In the genomic region with DNA sequence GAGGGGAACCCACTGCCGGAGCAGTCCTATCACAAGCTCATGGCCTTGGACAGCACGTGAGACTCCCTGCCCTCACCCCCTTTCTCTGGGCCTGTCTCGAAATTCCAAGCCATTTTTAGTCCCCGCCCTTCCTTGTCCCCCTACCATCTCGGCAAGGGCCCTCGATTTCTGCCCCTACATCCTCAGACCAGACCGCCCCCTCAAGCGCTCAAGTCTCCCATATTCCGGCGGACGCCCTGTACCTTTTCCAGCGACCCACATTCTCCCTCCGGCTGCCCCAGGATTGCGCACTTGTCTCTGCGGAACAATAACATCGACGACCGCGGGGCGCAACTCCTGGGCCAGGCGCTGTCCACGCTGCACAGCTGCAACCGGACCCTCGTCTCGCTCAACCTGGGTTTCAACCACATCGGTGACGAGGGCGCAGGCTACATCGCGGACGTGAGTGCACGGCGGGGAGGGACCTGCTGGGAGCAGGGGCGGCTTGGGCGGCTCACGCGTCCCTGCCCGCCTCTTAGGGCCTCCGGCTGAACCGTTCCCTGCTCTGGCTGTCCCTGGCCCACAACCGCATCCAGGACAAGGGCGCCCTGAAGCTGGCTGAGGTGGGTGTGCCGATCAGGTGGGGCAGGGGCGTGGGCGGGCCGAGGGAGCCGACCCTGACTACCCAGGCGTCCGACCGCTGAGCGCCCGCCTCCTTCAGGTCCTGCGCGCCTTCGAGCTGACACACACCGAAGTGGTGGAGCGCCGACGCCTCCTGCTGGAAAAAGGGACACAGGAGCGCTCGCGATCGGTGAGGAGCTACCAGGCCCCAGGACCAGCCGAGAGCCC, we compare ENCODE assay signal across 8 cellular contexts. TPM values are rescaled to one million over a fixed set of nuclear protein-coding genes. Genes with fewer than 3 reads are reported as not detected.
DNase-seq lines count a peak whose midpoint lies in the region; ATAC-seq and TF ChIP-seq lines count a peak whose summit lies in the region.

No MANE protein-coding gene starts in this region.

- H3K27me3 Mint-ChIP-seq in activated CD4-positive, alpha-beta memory T cell treated with anti-CD3 and anti-CD28 coated beads for 36 hours, result peaks cover 75% of the 10 kb centered on the region

- no peak overlapping the region for H3K4me3 Mint-ChIP-seq in activated CD4-positive, alpha-beta memory T cell treated with anti-CD3 and anti-CD28 coated beads for 36 hours

- H3K9me3 Mint-ChIP-seq in activated CD4-positive, alpha-beta memory T cell treated with anti-CD3 and anti-CD28 coated beads for 36 hours, result no peaks in the 10 kb centered on the region

- ATAC-seq in mucosa of descending colon, result peak; percentile 76
- ATAC-seq in GM18873 (IDR thresholded peaks at IDR 0.05; ENCODE audit: low FRiP score, unreplicated experiment), result no peak

- TF ChIP-seq CTCF in AG09309 (IDR thresholded peaks at IDR 0.05; ENCODE audit: control insufficient read depth, insufficient read depth, low read depth, low read length, missing control alignments) (peak; percentile 86), mucosa of descending colon (IDR thresholded peaks at IDR 0.05) (peak; percentile 45)

- no peaks in the 10 kb centered on the region for H3K36me3 ChIP-seq in H7 (replicated peaks; ENCODE audit: control insufficient read depth, insufficient read depth, low read length)
- no peaks in the 10 kb centered on the region for H3K36me3 ChIP-seq in effector memory CD4-positive, alpha-beta T cell (ENCODE audit: control insufficient read depth, insufficient read depth, low read length)
- H3K36me3 ChIP-seq in mucosa of descending colon (ENCODE audit: low read depth), result no peaks in the 10 kb centered on the region

- no peaks in the 10 kb centered on the region for H3K9me3 ChIP-seq in effector memory CD4-positive, alpha-beta T cell (ENCODE audit: control insufficient read depth, low read length)
- no peaks in the 10 kb centered on the region for H3K9me3 ChIP-seq in mucosa of descending colon

- H3K36me3 Mint-ChIP-seq in activated CD4-positive, alpha-beta memory T cell treated with anti-CD3 and anti-CD28 coated beads for 36 hours, result no peaks in the 10 kb centered on the region

- peaks cover 16% of the 10 kb centered on the region for H3K4me1 Mint-ChIP-seq in activated CD4-positive, alpha-beta memory T cell treated with anti-CD3 and anti-CD28 coated beads for 36 hours (ENCODE audit: low read depth)

- H3K4me3 ChIP-seq in AG09309 (ENCODE audit: control insufficient read depth, low read depth, low read length), result peak overlapping the region; percentile 49
- peak overlapping the region; percentile 58 for H3K4me3 ChIP-seq in H7 (ENCODE audit: insufficient read depth, low read depth, low read length)
- peak overlapping the region; percentile 16 for H3K4me3 ChIP-seq in effector memory CD4-positive, alpha-beta T cell (ENCODE audit: insufficient read depth, low read depth, low read length, poor library complexity, severe bottlenecking)
- H3K4me3 ChIP-seq in mucosa of descending colon, result no peak overlapping the region

- POLR2A ChIA-PET in activated CD4-positive, alpha-beta memory T cell treated with anti-CD3 and anti-CD28 coated beads for 36 hours (lab: Charles Lee), result no interaction called here

- intact Hi-C loops in activated CD4-positive, alpha-beta memory T cell treated with anti-CD3 and anti-CD28 coated beads for 36 hours (cut with micrococcal nuclease), result loop anchor here (5.0 kb wide), 1 partner anchor 200 kb away; the partner anchor contains the start of genes ISG20L2 and METTL25B
- intact Hi-C loops in mucosa of descending colon (cut with DNase I, micrococcal nuclease), result no loop called here

- no peak overlapping the region for H3K27ac ChIP-seq in effector memory CD4-positive, alpha-beta T cell (ENCODE audit: insufficient read depth, low read length, poor library complexity, severe bottlenecking)

- CTCF ChIA-PET in activated CD4-positive, alpha-beta memory T cell treated with anti-CD3 and anti-CD28 coated beads for 36 hours (lab: Charles Lee), result interaction anchor here (0.6 to 10.3 kb wide), 28 partner anchors 10 to 305 kb away, joined by 3 to 132 read pairs (median 4); partner anchors contain the start of genes NTRK1 and PEAR1

- no peak overlapping the region for H3K27ac Mint-ChIP-seq in activated CD4-positive, alpha-beta memory T cell treated with anti-CD3 and anti-CD28 coated beads for 36 hours

- H3K27me3 ChIP-seq in H7 (ENCODE audit: control insufficient read depth, insufficient read depth, low read length), result peaks cover 76% of the 10 kb centered on the region
- peaks cover 52% of the 10 kb centered on the region for H3K27me3 ChIP-seq in effector memory CD4-positive, alpha-beta T cell (replicated peaks; ENCODE audit: control insufficient read depth, insufficient read depth, low read length, poor library complexity, severe bottlenecking)

- peaks cover 22% of the 10 kb centered on the region for H3K4me1 ChIP-seq in effector memory CD4-positive, alpha-beta T cell (ENCODE audit: control insufficient read depth, insufficient read depth, low read length, poor library complexity, severe bottlenecking)
- H3K4me1 ChIP-seq in mucosa of descending colon (ENCODE audit: low read depth), result peaks cover 20% of the 10 kb centered on the region

- DNase-seq in AG09309 (ENCODE audit: low read depth) (no peak), H7 (peak; percentile 94), NCI-H460 (ENCODE audit: extremely low read depth, low read depth) (peak; percentile 86), mucosa of descending colon (peak in 2 of 3 donors; percentile 78 to 83)
- peak; percentile 79 for DNase-seq in activated CD4-positive, alpha-beta memory T cell treated with anti-CD3 and anti-CD28 coated beads for 36 hours
- peak; percentile 16 to 46 (median 31) for DNase-seq in effector memory CD4-positive, alpha-beta T cell
- peak; percentile 38 for DNase-seq in stimulated activated CD8-positive, alpha-beta memory T cell treated with anti-CD3 and anti-CD28 coated beads, Interleukin-7, amount 100 ng/mL, for 24 hours (ENCODE audit: low read depth)

RNA-seq across cellular contexts. Expression of gene LRRC71, which starts 7.0 kb away (rescaled TPM):
- total RNA-seq in H7 (2014; rRNA removed; shearing (Covaris generic)), result not detected in 2 replicates
- total RNA-seq in NCI-H460 (2014; rRNA removed; shearing (Covaris generic)), result not detected in 2 replicates
- 0.38 TPM in 1 of 2 replicates, not detected in the other for polyA plus RNA-seq in NCI-H460 (2014; cell fraction: nucleus; rRNA removed)
- not detected for total RNA-seq in activated CD4-positive, alpha-beta memory T cell treated with anti-CD3 and anti-CD28 coated beads for 36 hours
- total RNA-seq in mucosa of descending colon, result not detected

RNA-seq across cellular contexts. Expression of gene PEAR1, which starts 33.9 kb away (rescaled TPM):
- 1.2 and 1.8 TPM in 2 replicates for total RNA-seq in H7 (2014; rRNA removed; shearing (Covaris generic))
- 0.27 and 0.29 TPM in 2 replicates for total RNA-seq in NCI-H460 (2014; rRNA removed; shearing (Covaris generic))
- polyA plus RNA-seq in NCI-H460 (2014; cell fraction: nucleus; rRNA removed), result 1.5 and 2.2 TPM in 2 replicates
- not detected for total RNA-seq in activated CD4-positive, alpha-beta memory T cell treated with anti-CD3 and anti-CD28 coated beads for 36 hours
- 1 to 10 TPM; 2.3 to 7.2 (median 4.6) TPM for total RNA-seq in mucosa of descending colon
